In the genomic region with DNA sequence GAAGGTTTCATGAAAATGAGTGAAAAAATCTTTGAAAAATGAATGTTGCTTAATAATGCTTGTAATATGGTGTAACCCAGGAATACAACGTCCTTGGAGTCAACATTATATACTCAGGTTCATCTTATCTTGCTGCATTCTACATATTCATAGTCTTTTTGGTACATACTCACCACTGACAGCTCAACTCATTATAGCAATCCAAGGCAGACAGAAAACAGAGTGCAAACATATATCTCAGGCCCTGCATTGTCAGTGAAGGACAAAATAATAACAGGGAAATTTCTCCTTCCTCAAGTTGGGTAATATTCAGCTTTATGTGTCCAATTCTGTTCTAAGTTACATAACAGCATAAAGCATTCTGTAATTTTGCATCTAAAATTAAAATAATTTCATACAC, we compare ENCODE assay signal across 34 cellular contexts.
"Had no signal": no experiment of that assay in that cellular context is flagged by ENCODE, and none has a peak within 500 bp of the region (broad histone marks: within the 10 kb centered on the region; RNA-seq: fewer than 3 reads in every experiment).

No MANE protein-coding gene starts in this region.

- H3K9me3 ChIP-seq: MG63 had no signal

- H3K36me3 ChIP-seq: MG63 had no signal

- H3K27me3 ChIP-seq: MG63 had no signal

- DNase-seq: Karpas-422, Kasumi-1, MG63, MM.1S, MV-4-11, NCI-H1048, NCI-H1092, NCI-H1092 treated with DMSO at 0.1 percent for 48 hours, NCI-H1105, NCI-H1105 treated with DMSO at 0.1 percent for 48 hours, NCI-H1417, NCI-H1417 treated with DMSO at 0.1 percent for 48 hours, NCI-H1436, NCI-H1436 treated with DMSO at 0.1 percent for 48 hours, NCI-H146, NCI-H1694, NCI-H1694 treated with DMSO at 0.1 percent for 48 hours, NCI-H187, NCI-H187 treated with DMSO at 0.1 percent for 48 hours, NCI-H1930, NCI-H2029, NCI-H2029 treated with DMSO at 0.1 percent for 48 hours, NCI-H2081, NCI-H2081 treated with DMSO at 0.1 percent for 48 hours, NCI-H2107, NCI-H2171, NCI-H2171 treated with DMSO at 0.1 percent for 48 hours, NCI-H2227 treated with DMSO at 0.1 percent for 48 hours, NCI-H226, NCI-H345, NCI-H446, NCI-H446 treated with DMSO at 0.1 percent for 48 hours, NCI-H510A had no signal

- H3K27ac ChIP-seq: KMS-11 had no signal

- H3K4me2 ChIP-seq: KMS-11 had no signal

- H3K9ac ChIP-seq: KMS-11 had no signal

- H3K4me3 ChIP-seq: MG63 had no signal
